9 cellular contexts compared by ENCODE assay signal in genomic region chr3:108125550-108126071, GRCh38. TPM values are rescaled to one million over a fixed set of nuclear protein-coding genes. Genes with fewer than 3 reads are reported as not detected.
DNase-seq lines count a peak whose midpoint lies in the region; ATAC-seq, FAIRE-seq and TF ChIP-seq lines count a peak whose summit lies in the region.
"Had no signal": no experiment of that assay in that cellular context is flagged by ENCODE, and none has a peak within 500 bp of the region (broad histone marks: within the 10 kb centered on the region; RNA-seq: fewer than 3 reads in every experiment).

No MANE protein-coding gene starts in this region.

- no peak overlapping the region for H3K9ac ChIP-seq in HepG2 (ENCODE audit: insufficient read depth, low read depth, low read length)

- ATAC-seq in right lobe of liver (peak; percentile 31 to 58 (median 42)), HepG2 (no peak), HG03175 (IDR thresholded peaks at IDR 0.05; ENCODE audit: unreplicated experiment) (peak; percentile 70)

- H3K9me3 ChIP-seq in right lobe of liver (no peaks in the 10 kb centered on the region), HepG2 (ENCODE audit: low read length) (no peaks in the 10 kb centered on the region), MG63 (no peaks in the 10 kb centered on the region)
- H3K9me3 ChIP-seq: upper lobe of left lung had no signal

- TF ChIP-seq RAD21 in HepG2 (CRISPR knock-in tag; IDR thresholded peaks at IDR 0.05), result no peak

- H3K4me3 ChIP-seq in right lobe of liver (no peak overlapping the region), HepG2 (replicated peaks in 1 of 3; ENCODE audit: insufficient read depth in 1 of 3, low read depth in 2 of 3, low read length in 3 of 3) (no peak overlapping the region), MG63 (no peak overlapping the region)
- H3K4me3 ChIP-seq: upper lobe of left lung had no signal

- H2AFZ ChIP-seq in HepG2 (ENCODE audit: low read length), result no peak overlapping the region

- no peak for TF ChIP-seq CTCF in right lobe of liver (IDR thresholded peaks at IDR 0.05)
- no peak for TF ChIP-seq CTCF in HepG2 (CRISPR knock-in tag; IDR thresholded peaks at IDR 0.05)

- no peak overlapping the region for H3K4me2 ChIP-seq in HepG2 (ENCODE audit: low read depth, low read length)

- H3K27me3 ChIP-seq in right lobe of liver, result no peaks in the 10 kb centered on the region
- no peaks in the 10 kb centered on the region; a peak in 3 of 5 replicates for H3K27me3 ChIP-seq in HepG2 (ENCODE audit: control insufficient read depth in 1 of 2, insufficient read depth in 2 of 2, low read length in 2 of 2)
- no peaks in the 10 kb centered on the region for H3K27me3 ChIP-seq in MG63
- H3K27me3 ChIP-seq: upper lobe of left lung had no signal

- no peak for DNase-seq in right lobe of liver
- DNase-seq in HepG2 (ENCODE audit: low spot score), result no peak
- peak; percentile 85 for DNase-seq in OCI-M1 (lab: John Stamatoyannopoulos, UW)
- DNase-seq in activated naive CD4-positive, alpha-beta T cell treated with Interleukin-2 at 50 U/mL for 16 hours, result peak; percentile 63
- peak; percentile 48 to 60 for DNase-seq in stimulated activated CD4-positive, alpha-beta T cell treated with anti-CD3 and anti-CD28 coated beads, Interleukin-2, amount 100 ng/mL, for 24 hours
- DNase-seq in substantia nigra (lab: John Stamatoyannopoulos, UW), result no peak
- no peak for DNase-seq in MG63
- DNase-seq: upper lobe of left lung had no signal

- in situ Hi-C loops in HepG2 (cut with HindIII; ENCODE audit: extremely low pct_ligation_motif_present, low pct_unique_long_range_greater_than_20kb), result no loop called here

- no peaks in the 10 kb centered on the region for H3K36me3 ChIP-seq in right lobe of liver
- no peaks in the 10 kb centered on the region for H3K36me3 ChIP-seq in HepG2 (replicated peaks in 1 of 2; ENCODE audit: control insufficient read depth in 1 of 2, insufficient read depth in 2 of 2, low read length in 2 of 2)
- no peaks in the 10 kb centered on the region for H3K36me3 ChIP-seq in MG63
- H3K36me3 ChIP-seq: upper lobe of left lung had no signal

- 36% methylated on average over 4 of the region's 6 CpGs for WGBS in right lobe of liver (ENCODE audit: insufficient coverage, low coverage, low lambda C conversion rate, missing lambda C conversion rate)
- WGBS in HepG2 (ENCODE audit: low lambda C conversion rate), result 0% methylated on average over 6 of the region's 6 CpGs

- FAIRE-seq in HepG2 (lab: Jason Lieb, UNC), result no peak

- H3K79me2 ChIP-seq in HepG2 (ENCODE audit: insufficient read depth, low read length), result no peaks in the 10 kb centered on the region

- intact Hi-C loops in right lobe of liver (cut with DNase I) (no loop called here), HepG2 (cut with micrococcal nuclease; ENCODE audit: unreplicated experiment) (loop anchor here (2.0 kb wide), 1 partner anchor 35 kb away; the partner anchor contains the start of gene CD47)

- no peaks in the 10 kb centered on the region for H4K20me1 ChIP-seq in HepG2 (ENCODE audit: insufficient read depth, low read length)

- no peak for TF ChIP-seq POLR2A in right lobe of liver (IDR thresholded peaks at IDR 0.05)
- TF ChIP-seq POLR2A in HepG2 (IDR thresholded peaks at IDR 0.05; ENCODE audit: insufficient read depth in 1 of 2, low read depth in 2 of 2, low read length in 2 of 2), result no peak

- CTCF ChIA-PET in HepG2 (lab: Yijun Ruan, JAX; ENCODE audit: low intra/inter-chr PET ratio, low total read pairs), result no interaction called here

- TF ChIP-seq EP300 in HepG2 (IDR thresholded peaks at IDR 0.05; ENCODE audit: low read depth in 2 of 2, low read length in 2 of 2) (no peak), HepG2 (CRISPR knock-in tag; IDR thresholded peaks at IDR 0.05; ENCODE audit: borderline replicate concordance) (no peak)

- BruUV-seq in HepG2 (replicated peaks; lab: Mats Ljungman, UMichigan), result no TSS peak

- POLR2A ChIA-PET in HepG2 (lab: Yijun Ruan, JAX), result no interaction called here

- H3K4me1 ChIP-seq in right lobe of liver (no peaks in the 10 kb centered on the region), HepG2 (ENCODE audit: insufficient read depth, low read length) (no peaks in the 10 kb centered on the region)

- peak overlapping the region in 1 of 3 donors; percentile 18 for H3K27ac ChIP-seq in right lobe of liver
- H3K27ac ChIP-seq in HepG2 (ENCODE audit: extremely low read length, insufficient read depth, low read length), result no peak overlapping the region
- no peak overlapping the region for H3K27ac ChIP-seq in substantia nigra (ENCODE audit: low read depth, low read length, poor library complexity, severe bottlenecking)

TF ChIP-seq in HepG2, 621 proteins besides CTCF, POLR2A, EP300 and RAD21 (continues in another document):
- TF ChIP-seq ZNF17 (CRISPR knock-in tag; IDR thresholded peaks at IDR 0.05) (no peak), ZNF574 (CRISPR knock-in tag; IDR thresholded peaks at IDR 0.05) (no peak), ZBTB43 (CRISPR knock-in tag; conservative IDR thresholded peaks at IDR 0.05) (no peak), MAFK (conservative IDR thresholded peaks at IDR 0.05 in 1 of 2, IDR thresholded peaks at IDR 0.05 in 1 of 2; ENCODE audit: low read length in 2 of 2) (no peak), CAMTA2 (CRISPR knock-in tag; IDR thresholded peaks at IDR 0.05; ENCODE audit: borderline replicate concordance) (no peak), PRPF4 (IDR thresholded peaks at IDR 0.05; ENCODE audit: low read depth, low read length, poor library complexity, severe bottlenecking) (no peak)

RNA-seq across cellular contexts. Expression of gene CD47, which starts 34.8 kb away (rescaled TPM):
- total RNA-seq in right lobe of liver (10 to 100 TPM; 19.5 to 42.3 (median 26.5) TPM), HepG2 (2016; rRNA removed; fragmentation: Illumina TruSeq; extraction: Trizol) (3.1 and 6.5 TPM in 2 replicates)
- 1.3 and 2.9 TPM in 2 replicates for total RNA-seq in HepG2 (2016; cell fraction: cytosol; rRNA removed; fragmentation: Illumina TruSeq; extraction: Trizol; ENCODE audit: low read depth)
- 2.7 and 7.3 TPM in 2 replicates for total RNA-seq in HepG2 (2016; cell fraction: insoluble cytoplasmic fraction; rRNA removed; fragmentation: Illumina TruSeq; extraction: Trizol)
- total RNA-seq in HepG2 (2016; cell fraction: membrane; rRNA removed; fragmentation: Illumina TruSeq; extraction: Trizol), result 4.1 and 4.8 TPM in 2 replicates
- total RNA-seq in HepG2 (2016; cell fraction: nucleus; rRNA removed; fragmentation: Illumina TruSeq; extraction: Trizol), result 6.2 and 7.8 TPM in 2 replicates
- 2.5 and 3.3 TPM in 2 replicates for polyA plus RNA-seq in HepG2 (2011; rRNA removed)
- polyA plus RNA-seq in HepG2 (2011; cell fraction: cytosol; rRNA removed), result 1.7 and 2.7 TPM in 2 replicates
- polyA plus RNA-seq in HepG2 (2011; cell fraction: nucleus; rRNA removed), result 1.1 and 1.3 TPM in 2 replicates
- polyA plus RNA-seq in HepG2 (2012), result 1.1 and 1.8 TPM in 2 replicates
- polyA plus RNA-seq in HepG2 (2016; cell fraction: cytosol; fragmentation: Illumina TruSeq; extraction: Trizol; ENCODE audit: low read depth), result 2.0 and 2.2 TPM in 2 replicates
- 2.8 and 3.0 TPM in 2 replicates for polyA plus RNA-seq in HepG2 (2016; cell fraction: insoluble cytoplasmic fraction; fragmentation: Illumina TruSeq; extraction: Trizol; ENCODE audit: low read depth)
- polyA plus RNA-seq in HepG2 (2016; cell fraction: membrane; fragmentation: Illumina TruSeq; extraction: Trizol; ENCODE audit: low read depth), result 2.2 and 2.8 TPM in 2 replicates
- 5.7 and 10.7 TPM in 2 replicates for polyA plus RNA-seq in HepG2 (2016; cell fraction: nucleus; fragmentation: Illumina TruSeq; extraction: Trizol; ENCODE audit: insufficient read depth, low read depth)
- 1.3 and 18.8 TPM in 2 replicates for polyA minus RNA-seq in HepG2 (2011; rRNA and poly(A)+ RNA removed; ENCODE audit: low replicate concordance)
- 1.5 and 1.6 TPM in 2 replicates for polyA minus RNA-seq in HepG2 (2011; cell fraction: cytosol; rRNA and poly(A)+ RNA removed)
- polyA minus RNA-seq in HepG2 (2011; cell fraction: nucleus; rRNA and poly(A)+ RNA removed), result 3.6 and 10.0 TPM in 2 replicates
- 69.0 and 158 TPM in 2 replicates for total RNA-seq in MG63 (2014; rRNA removed; shearing (Covaris generic); ENCODE audit: low replicate concordance)

Comparison
In these comparisons a context has a peak if more than half of its experiments do, and no peak if none do; other contexts are left out.
1. DNase-seq: peak in OCI-M1 (single experiment), activated naive CD4-positive, alpha-beta T cell treated with Interleukin-2 at 50 U/mL for 16 hours (single experiment) and stimulated activated CD4-positive, alpha-beta T cell treated with anti-CD3 and anti-CD28 coated beads, Interleukin-2, amount 100 ng/mL, for 24 hours (2 of 2); none in right lobe of liver (0 of 3), HepG2 (single experiment), substantia nigra (0 of 49) and MG63 (single experiment).